In genomic region chr11:71801026-71801425, GRCh38 we compare ENCODE assay signal across 14 cellular contexts. TPM values are rescaled to one million over a fixed set of nuclear protein-coding genes. Genes with fewer than 3 reads are reported as not detected.
"Had no signal": no experiment of that assay in that cellular context is flagged by ENCODE, and none has a peak within 500 bp of the region (broad histone marks: within the 10 kb centered on the region; RNA-seq: fewer than 3 reads in every experiment).

No MANE protein-coding gene starts in this region.

RNA-seq across cellular contexts. Expression of gene DEFB108B, which starts 32.0 kb away (rescaled TPM):
- total RNA-seq: activated B cell treated with CpG ODN at 0.5 μM for 24 hours; activated CD4-positive, alpha-beta memory T cell treated with anti-CD3 and anti-CD28 coated beads for 36 hours; activated CD4-positive, alpha-beta memory T cell treated with anti-CD3 and anti-CD28 coated beads, Interleukin-2, amount 10 ng/mL, durations not matched to agents 7 days and 5 days; activated CD4-positive, alpha-beta T cell treated with anti-CD3 and anti-CD28 coated beads for 36 hours; activated CD4-positive, alpha-beta T cell treated with anti-CD3 and anti-CD28 coated beads, Interleukin-2, amount 10 ng/mL, durations not matched to agents 7 days and 5 days; activated CD8-positive, alpha-beta memory T cell treated with anti-CD3 and anti-CD28 coated beads for 36 hours; activated CD8-positive, alpha-beta memory T cell treated with anti-CD3 and anti-CD28 coated beads, Interleukin-2, amount 10 ng/mL, durations not matched to agents 7 days and 5 days; activated CD8-positive, alpha-beta T cell treated with anti-CD3 and anti-CD28 coated beads for 36 hours; activated CD8-positive, alpha-beta T cell treated with anti-CD3 and anti-CD28 coated beads, Interleukin-2, amount 10 ng/mL, durations not matched to agents 7 days and 5 days; T-cell; T-helper 1 cell treated with Interleukin-12 subunit alpha and Interleukin-12 subunit beta and Interleukin-4 antibody, amounts not matched to agents 30 ng/mL and 1 ng/mL, for 36 hours; T-helper 17 cell; T-helper 2 cell treated with Interferon-gamma antibody and Interleukin-4, amounts not matched to agents 100 ng/mL and 5 ng/mL, for 36 hours; WTC11 had no signal
